In the genomic region with DNA sequence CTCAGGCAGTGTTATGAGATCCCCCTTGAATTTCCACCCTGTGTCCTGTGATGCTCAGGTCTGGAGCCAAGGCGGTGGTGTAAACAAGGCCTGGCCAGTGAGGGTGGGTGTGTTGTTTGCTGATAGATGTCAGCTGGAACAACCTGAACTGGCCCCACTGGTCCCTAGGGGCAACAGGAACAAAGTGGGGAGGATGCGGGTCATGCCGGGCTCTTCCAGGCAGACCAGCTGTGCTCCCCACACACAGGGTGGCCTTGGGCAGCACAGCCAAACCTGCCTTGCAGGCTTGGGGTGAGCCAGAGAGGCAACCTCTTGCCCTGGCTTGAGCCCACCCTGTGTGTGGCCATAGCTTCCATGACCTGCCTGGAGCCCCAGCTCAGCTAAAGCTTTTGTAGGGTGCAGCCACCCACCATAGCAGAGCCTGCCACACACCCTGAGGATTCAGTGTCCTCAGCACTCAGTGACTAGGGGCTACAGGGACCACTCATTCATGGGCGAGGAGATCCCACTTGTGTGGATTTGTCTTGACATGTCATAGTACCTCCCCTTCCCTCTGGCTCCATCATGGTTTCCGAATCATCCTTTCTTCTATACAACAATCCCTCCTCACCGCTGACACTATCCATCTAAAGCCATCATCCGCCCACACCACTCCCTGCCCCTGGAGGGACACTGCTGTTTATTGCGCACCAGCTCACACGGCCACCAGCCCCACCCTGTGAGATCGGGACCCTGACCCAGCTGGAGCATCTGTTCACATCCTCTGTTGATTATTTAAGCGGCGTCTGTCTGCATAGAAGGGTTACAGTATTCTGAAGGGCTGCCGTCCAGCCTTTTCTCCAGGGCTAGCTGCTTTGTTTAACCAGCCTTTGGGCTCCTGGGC, we compare ENCODE assay signal across 15 cellular contexts.
"Had no signal": no experiment of that assay in that cellular context is flagged by ENCODE, and none has a peak within 500 bp of the region (broad histone marks: within the 10 kb centered on the region; RNA-seq: fewer than 3 reads in every experiment).

No MANE protein-coding gene starts in this region.

- H3K27ac ChIP-seq: heart right ventricle, neutrophil, pancreas, suprapubic skin had no signal

- H3K4me3 ChIP-seq: gastrocnemius medialis, heart right ventricle, pancreas, suprapubic skin had no signal

- H3K36me3 ChIP-seq: gastrocnemius medialis, heart right ventricle, neutrophil, pancreas, suprapubic skin had no signal

- H3K9me3 ChIP-seq: gastrocnemius medialis, heart right ventricle, neutrophil, pancreas, suprapubic skin had no signal

- H3K27me3 ChIP-seq: gastrocnemius medialis, heart right ventricle, neutrophil, pancreas, suprapubic skin had no signal

- ATAC-seq: activated CD8-positive, alpha-beta T cell treated with anti-CD3 and anti-CD28 coated beads, Interleukin-2, amount 10 ng/mL, durations not matched to agents 7 days and 5 days; esophagus mucosa; gastrocnemius medialis; heart right ventricle; naive thymus-derived CD8-positive, alpha-beta T cell; pancreas had no signal

- DNase-seq: activated CD4-positive, alpha-beta T cell treated with anti-CD3 and anti-CD28 coated beads, Interleukin-2, amount 10 ng/mL, durations not matched to agents 24 days and 14 days; activated CD4-positive, CD25-positive, alpha-beta regulatory T cell; activated CD8-positive, alpha-beta T cell treated with anti-CD3 and anti-CD28 coated beads, Interleukin-2, amount 10 ng/mL, durations not matched to agents 7 days and 5 days; activated T-cell treated with anti-CD3 and anti-CD28 coated beads, Interleukin-2, amount 50 U/mL, for 24 hours; effector CD8-positive, alpha-beta T cell; heart right ventricle; immature natural killer cell; kidney glomerular epithelial cell; naive thymus-derived CD8-positive, alpha-beta T cell; pancreas; T1000 had no signal

- H3K4me1 ChIP-seq: pancreas had no signal
